In genomic region chr4:20248155-20248558, GRCh38 we compare ENCODE assay signal across 8 cellular contexts. TPM values are rescaled to one million over a fixed set of nuclear protein-coding genes. Genes with fewer than 3 reads are reported as not detected.
DNase-seq lines count a peak whose midpoint lies in the region; ATAC-seq and TF ChIP-seq lines count a peak whose summit lies in the region.

No MANE protein-coding gene starts in this region.

- H3F3A ChIP-seq in GM23338 (replicated peaks; ENCODE audit: low read depth), result no peaks in the 10 kb centered on the region

- H3K27me3 ChIP-seq in GM23338 (ENCODE audit: insufficient read depth) (peaks cover 32% of the 10 kb centered on the region), lung (ENCODE audit: control insufficient read depth, insufficient read depth) (no peaks in the 10 kb centered on the region)

- no peak overlapping the region for H3K4me2 ChIP-seq in GM23338

- H3K36me3 Mint-ChIP-seq in GM23338 (ENCODE audit: low read depth) (peaks cover 6% of the 10 kb centered on the region; the same call in 2 of the 3 replicates), MCF 10A (ENCODE audit: insufficient read depth, unreplicated experiment) (no peaks in the 10 kb centered on the region)

- DNase-seq in AML-193 (lab: John Stamatoyannopoulos, UW) (peak; percentile 8 to 30), GM23338 (ENCODE audit: low spot score) (peak; percentile 71), NCI-H510A (lab: John Stamatoyannopoulos, UW) (peak; percentile 14), MCF 10A (ENCODE audit: unreplicated experiment) (peak; percentile 73), lung (ENCODE audit: low spot score) (no peak)

- no TSS peak for BruUV-seq in MCF 10A (replicated peaks; lab: Mats Ljungman, UMichigan)

- H3K27ac ChIP-seq in GM23338 (ENCODE audit: low read depth), result no peak overlapping the region
- no peak overlapping the region for H3K27ac ChIP-seq in lung (ENCODE audit: low read depth in 1 of 2, low read length in 1 of 2)

- H2AFZ ChIP-seq in GM23338, result no peak overlapping the region

- H3K4me1 ChIP-seq in GM23338 (ENCODE audit: insufficient read depth) (peaks cover 9% of the 10 kb centered on the region; the same call in 1 of the 2 replicates), lung (ENCODE audit: control insufficient read depth in 2 of 2, insufficient read depth in 2 of 2, low read length in 2 of 2) (peaks cover 0 to 8% of the 10 kb centered on the region in 2 donors)

- CTCF ChIA-PET in MCF 10A (lab: Yijun Ruan, JAX), result interaction anchor here (0.6 to 4.3 kb wide), 82 partner anchors 8 to 1569 kb away, joined by 3 to 50 read pairs (median 3); no protein-coding TSS in a partner anchor

- H3K27me3 Mint-ChIP-seq in GM23338 (ENCODE audit: insufficient read depth, low read depth, poor library complexity) (peaks cover 26% of the 10 kb centered on the region), MCF 10A (ENCODE audit: insufficient read depth, unreplicated experiment) (no peaks in the 10 kb centered on the region)

- POLR2A ChIA-PET in MCF 10A (lab: Yijun Ruan, JAX), result interaction anchor here (0.6 to 1.7 kb wide), 4 partner anchors 168 to 1021 kb away, joined by 3 to 7 read pairs (median 3); no protein-coding TSS in a partner anchor

- no peak overlapping the region for H3K4me3 Mint-ChIP-seq in GM23338
- H3K4me3 Mint-ChIP-seq in MCF 10A (ENCODE audit: unreplicated experiment), result no peak overlapping the region

- H3K9me3 Mint-ChIP-seq in GM23338 (peaks cover 12% of the 10 kb centered on the region; the same call in 2 of the 3 replicates), MCF 10A (ENCODE audit: unreplicated experiment) (peaks cover 5% of the 10 kb centered on the region)

- no peaks in the 10 kb centered on the region for H3K79me2 ChIP-seq in GM23338 (replicated peaks; ENCODE audit: insufficient read depth)

- H3K9me2 ChIP-seq in GM23338 (ENCODE audit: insufficient read depth), result no peaks in the 10 kb centered on the region

- peak; percentile 68 to 76 for TF ChIP-seq CTCF in GM23338 (conservative IDR thresholded peaks at IDR 0.05; ENCODE audit: low read depth in 2 of 2)
- TF ChIP-seq CTCF in MCF 10A (IDR thresholded peaks at IDR 0.05; ENCODE audit: unreplicated experiment), result peak; percentile 57
- TF ChIP-seq CTCF in lung (IDR thresholded peaks at IDR 0.05; ENCODE audit: control extremely low read depth, extremely low read depth), result peak; percentile 10

- no peak overlapping the region for H3K4me3 ChIP-seq in GM23338
- H3K4me3 ChIP-seq in lung, result no peak overlapping the region

- peaks cover 18% of the 10 kb centered on the region for H3K4me1 Mint-ChIP-seq in GM23338
- peaks cover 15% of the 10 kb centered on the region for H3K4me1 Mint-ChIP-seq in MCF 10A (ENCODE audit: insufficient read depth, unreplicated experiment)

- H3K9me3 ChIP-seq in lung (ENCODE audit: control insufficient read depth in 2 of 2, insufficient read depth in 1 of 2, low read length in 1 of 2), result no peaks in the 10 kb centered on the region

- ATAC-seq in GM23338 (no peak), lung (ENCODE audit: insufficient read depth, low FRiP score) (no peak), HG03460 (IDR thresholded peaks at IDR 0.05; ENCODE audit: unreplicated experiment) (no peak), HG02763 (IDR thresholded peaks at IDR 0.05; ENCODE audit: unreplicated experiment) (no peak), HG03342 (IDR thresholded peaks at IDR 0.05; ENCODE audit: unreplicated experiment) (no peak)

- H3K27ac Mint-ChIP-seq in GM23338 (no peak overlapping the region), MCF 10A (ENCODE audit: low read depth, unreplicated experiment) (no peak overlapping the region)

- H4K20me1 ChIP-seq in GM23338 (replicated peaks; ENCODE audit: insufficient read depth), result no peaks in the 10 kb centered on the region

- H3K36me3 ChIP-seq in GM23338 (ENCODE audit: insufficient read depth) (no peaks in the 10 kb centered on the region), lung (ENCODE audit: control insufficient read depth in 2 of 2, insufficient read depth in 2 of 2, low read length in 2 of 2) (no peaks in the 10 kb centered on the region)

- intact Hi-C loops in MCF 10A (cut with micrococcal nuclease), result loop anchor here (1.0 to 2.0 kb wide), 5 partner anchors 397 to 1559 kb away; no protein-coding TSS in a partner anchor

- WGBS in lung, 2 donors, result 5 to 6% methylated on average over 3 of the region's 3 CpGs

TF ChIP-seq in GM23338, 12 proteins besides CTCF, POLR2A, EP300 and RAD21:
- TF ChIP-seq POLR2AphosphoS5 (IDR thresholded peaks at IDR 0.05; ENCODE audit: low read depth), result no peak
- no peak for TF ChIP-seq EZH2 (IDR thresholded peaks at IDR 0.05; ENCODE audit: low read depth, unreplicated experiment)
- TF ChIP-seq ZNF114 (CRISPR knock-in tag; IDR thresholded peaks at IDR 0.05), result no peak
- TF ChIP-seq STAT1 (IDR thresholded peaks at IDR 0.05; ENCODE audit: unreplicated experiment), result no peak
- TF ChIP-seq ZNF331 (CRISPR knock-in tag; IDR thresholded peaks at IDR 0.05; ENCODE audit: low read depth), result no peak
- TF ChIP-seq NANOG (IDR thresholded peaks at IDR 0.05; ENCODE audit: borderline replicate concordance), result no peak
- no peak for TF ChIP-seq JUNB (IDR thresholded peaks at IDR 0.05; ENCODE audit: unreplicated experiment)
- no peak for TF ChIP-seq EZH2phosphoT487 (IDR thresholded peaks at IDR 0.05; ENCODE audit: unreplicated experiment)
TF ChIP-seq in GM23338: peak in this region for 0.

RNA-seq across cellular contexts. Expression of gene SLIT2, which starts 3.5 kb away (rescaled TPM):
- total RNA-seq in GM23338 (2014; rRNA removed; shearing (Covaris generic)), result 5.6 and 5.7 TPM in 2 replicates
- 4.9 and 5.2 TPM in 2 replicates for polyA plus RNA-seq in GM23338 (2016; fragmentation: Nextera tagmentation; extraction: Ambion mirVana)
- total RNA-seq in MCF 10A (2022), result 8.4 and 10.2 TPM in 2 replicates
- 100 to 1,000 TPM in 1 of 2 donors, 10 to 100 TPM in 1; 56.0 to 159 TPM for total RNA-seq in lung
- 1 to 10 TPM; 6.6 to 8.8 TPM for polyA plus RNA-seq in lung

Comparison
In these comparisons a context has a peak if more than half of its experiments do, and no peak if none do; other contexts are left out.
1. CTCF ChIP-seq: peak in every context shown above with its lines; median percentile 72 in GM23338; 57 in MCF 10A; 10 in lung.